Comparison of ENCODE assay signal across 12 cellular contexts in genomic region chr10:59393349-59393748, GRCh38. TPM values are rescaled to one million over a fixed set of nuclear protein-coding genes. Genes with fewer than 3 reads are reported as not detected.
"Had no signal": no experiment of that assay in that cellular context is flagged by ENCODE, and none has a peak within 500 bp of the region (broad histone marks: within the 10 kb centered on the region; RNA-seq: fewer than 3 reads in every experiment).

No MANE protein-coding gene starts in this region.

- H3K27ac Mint-ChIP-seq: activated CD8-positive, alpha-beta T cell treated with anti-CD3 and anti-CD28 coated beads, Interleukin-2, amount 10 ng/mL, durations not matched to agents 7 days and 5 days; activated naive CD8-positive, alpha-beta T cell treated with anti-CD3 and anti-CD28 coated beads, Interleukin-2, amount 50 U/mL, for 24 hours had no signal

- H3K4me2 ChIP-seq: hepatocyte had no signal

- H3K27ac ChIP-seq: ascending aorta, colonic mucosa, esophagus squamous epithelium, hepatocyte, ovary had no signal

- H3K27me3 Mint-ChIP-seq: activated naive CD8-positive, alpha-beta T cell treated with anti-CD3 and anti-CD28 coated beads, Interleukin-2, amount 50 U/mL, for 24 hours had no signal

- DNase-seq: activated CD8-positive, alpha-beta memory T cell treated with anti-CD3 and anti-CD28 coated beads, Interleukin-2, amount 50 U/mL, for 48 hours; activated CD8-positive, alpha-beta T cell treated with anti-CD3 and anti-CD28 coated beads, Interleukin-2, amount 10 ng/mL, durations not matched to agents 7 days and 5 days; activated naive CD4-positive, alpha-beta T cell; activated naive CD8-positive, alpha-beta T cell treated with anti-CD3 and anti-CD28 coated beads, Interleukin-2, amount 50 U/mL, for 24 hours; caudate nucleus; colonic mucosa; esophagus squamous epithelium; kidney glomerular epithelial cell; ovary; stimulated activated CD4-positive, alpha-beta T cell treated with anti-CD3 and anti-CD28 coated beads, Interleukin-15, amount 100 ng/mL, for 24 hours had no signal

- H3K4me1 ChIP-seq: colonic mucosa, esophagus squamous epithelium had no signal

- H2AFZ ChIP-seq: hepatocyte had no signal

- ATAC-seq: activated CD8-positive, alpha-beta T cell treated with anti-CD3 and anti-CD28 coated beads, Interleukin-2, amount 10 ng/mL, durations not matched to agents 7 days and 5 days; activated naive CD8-positive, alpha-beta T cell treated with anti-CD3 and anti-CD28 coated beads, Interleukin-2, amount 50 U/mL, for 24 hours had no signal

- H3K4me3 ChIP-seq: ascending aorta, colonic mucosa, esophagus squamous epithelium, hepatocyte, ovary had no signal

- H3K27me3 ChIP-seq: ascending aorta, colonic mucosa, esophagus squamous epithelium, hepatocyte, ovary had no signal

- H3K9me3 Mint-ChIP-seq: activated naive CD8-positive, alpha-beta T cell treated with anti-CD3 and anti-CD28 coated beads, Interleukin-2, amount 50 U/mL, for 24 hours had no signal

- H3K79me2 ChIP-seq: hepatocyte had no signal

- H3K9me3 ChIP-seq: ascending aorta, colonic mucosa, esophagus squamous epithelium, ovary had no signal

- H3K4me1 Mint-ChIP-seq: activated naive CD8-positive, alpha-beta T cell treated with anti-CD3 and anti-CD28 coated beads, Interleukin-2, amount 50 U/mL, for 24 hours had no signal

- H3K36me3 ChIP-seq: ascending aorta, colonic mucosa, esophagus squamous epithelium, ovary had no signal

- H3K4me3 Mint-ChIP-seq: activated CD8-positive, alpha-beta T cell treated with anti-CD3 and anti-CD28 coated beads, Interleukin-2, amount 10 ng/mL, durations not matched to agents 7 days and 5 days; activated naive CD8-positive, alpha-beta T cell treated with anti-CD3 and anti-CD28 coated beads, Interleukin-2, amount 50 U/mL, for 24 hours had no signal

RNA-seq across cellular contexts. Expression of gene FAM13C, which starts 31.0 kb away (rescaled TPM):
- total RNA-seq: activated CD8-positive, alpha-beta T cell treated with anti-CD3 and anti-CD28 coated beads, Interleukin-2, amount 10 ng/mL, durations not matched to agents 7 days and 5 days had no signal
